ENCODE assay signal across 27 cellular contexts in genomic region chr11:107688322-107688918, GRCh38. TPM values are rescaled to one million over a fixed set of nuclear protein-coding genes. Genes with fewer than 3 reads are reported as not detected.
"Had no signal": no experiment of that assay in that cellular context is flagged by ENCODE, and none has a peak within 500 bp of the region (broad histone marks: within the 10 kb centered on the region; RNA-seq: fewer than 3 reads in every experiment).

No MANE protein-coding gene starts in this region.

- H3K4me3 ChIP-seq: ascending aorta, body of pancreas, PC-9, SK-N-MC had no signal

- H3K27ac ChIP-seq: ascending aorta, body of pancreas, PC-9 had no signal

- ATAC-seq: activated naive CD4-positive, alpha-beta T cell treated with anti-CD3 and anti-CD28 coated beads, Interleukin-2, amount 50 U/mL, for 72 hours; activated naive CD8-positive, alpha-beta T cell treated with anti-CD3 and anti-CD28 coated beads, Interleukin-2, amount 50 U/mL, for 24 hours; activated T-cell treated with anti-CD3 and anti-CD28 coated beads, Interleukin-2, amount 50 U/mL, for 4 hours; body of pancreas; T-cell had no signal

- H3K4me2 ChIP-seq: PC-9 had no signal

- DNase-seq: activated B cell treated with CpG ODN at 0.5 μM for 24 hours; activated CD4-positive, alpha-beta T cell treated with anti-CD3 and anti-CD28 coated beads for 1 hour; activated CD4-positive, alpha-beta T cell treated with anti-CD3 and anti-CD28 coated beads, Interleukin-2, amount 10 ng/mL, durations not matched to agents 24 days and 14 days; activated CD4-positive, alpha-beta T cell treated with anti-CD3 and anti-CD28 coated beads, Interleukin-2, amount 50 U/mL, for 48 hours; activated effector memory CD4-positive, alpha-beta T cell treated with anti-CD3 and anti-CD28 coated beads, Interleukin-2, amount 50 U/mL, for 16 hours; activated naive CD4-positive, alpha-beta T cell treated with Interleukin-2 at 50 U/mL for 16 hours; activated naive CD8-positive, alpha-beta T cell treated with anti-CD3 and anti-CD28 coated beads, Interleukin-2, amount 50 U/mL, for 24 hours; activated T-cell treated with anti-CD3 and anti-CD28 coated beads, Interleukin-2, amount 50 U/mL, for 4 hours; amniotic stem cell; body of pancreas; KBM-7; NCI-H1092 treated with DMSO at 0.1 percent for 48 hours; NCI-H1417 treated with DMSO at 0.1 percent for 48 hours; NCI-H1694; NCI-H2029; NCI-H2107; NCI-H510A treated with DMSO at 0.1 percent for 48 hours; NCI-H69; PC-9; T-cell had no signal

- H3K36me3 ChIP-seq: ascending aorta had no signal

- H3K27me3 ChIP-seq: ascending aorta, body of pancreas had no signal

- H2AFZ ChIP-seq: PC-9 had no signal

- H3K9me3 ChIP-seq: ascending aorta, body of pancreas had no signal

RNA-seq across cellular contexts. Expression of gene SLN, which starts 23.4 kb away (rescaled TPM):
- total RNA-seq: activated B cell treated with CpG ODN at 0.5 μM for 24 hours; activated CD4-positive, alpha-beta T cell treated with anti-CD3 and anti-CD28 coated beads, Interleukin-2, amount 10 ng/mL, durations not matched to agents 24 days and 14 days; activated naive CD4-positive, alpha-beta T cell treated with anti-CD3 and anti-CD28 coated beads, Interleukin-2, amount 50 U/mL, for 72 hours; activated T-cell treated with anti-CD3 and anti-CD28 coated beads, Interleukin-2, amount 50 U/mL, for 4 hours; ascending aorta; LHCN-M2; MCF 10A; PC-9; RPMI7951; T-cell; T-helper 2 cell treated with Interferon-gamma antibody and Interleukin-4, amounts not matched to agents 100 ng/mL and 5 ng/mL, for 36 hours had no signal
